Comparison of ENCODE assay signal across 1 cellular context in the genomic region with DNA sequence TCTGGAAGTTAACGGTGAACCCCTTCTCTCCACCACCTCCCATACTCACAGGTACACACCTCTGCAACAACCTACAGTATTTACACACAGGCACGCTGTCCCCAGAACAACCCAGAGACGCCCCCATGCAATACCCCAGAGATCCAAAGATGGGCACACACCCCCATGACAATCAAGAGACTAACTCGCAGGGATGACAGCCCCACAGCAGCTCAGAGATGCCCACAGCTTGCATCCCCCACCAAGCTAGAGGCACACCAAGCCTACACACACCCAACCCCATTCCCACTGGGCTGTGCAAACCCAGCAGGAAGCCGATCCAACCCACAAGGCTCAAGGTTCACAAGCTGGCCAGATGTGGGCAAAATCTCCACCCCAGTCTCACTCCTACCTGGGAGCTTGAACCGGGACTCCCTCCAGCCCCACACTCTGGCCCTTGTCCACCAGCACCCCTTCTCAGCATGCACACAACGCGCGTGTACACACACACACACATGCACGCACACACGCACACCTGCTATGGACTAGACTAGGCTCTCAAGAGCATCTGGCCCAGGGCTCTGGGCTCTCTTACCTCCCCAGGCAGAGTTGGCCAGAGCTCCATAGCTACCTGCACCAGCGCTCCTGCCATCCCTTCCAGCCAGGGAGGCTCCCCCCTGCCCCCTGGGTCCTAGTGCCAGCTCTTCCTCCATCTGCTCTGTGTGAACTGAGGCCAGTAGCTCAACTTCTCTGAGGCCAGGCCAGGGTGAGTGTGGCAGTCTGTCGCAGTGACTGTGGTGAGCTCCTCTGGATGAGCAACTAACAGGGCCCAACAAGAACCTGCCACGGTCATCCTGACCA.
A peak's percentile ranks its signal among the peaks of the same experiment; 100 is the strongest.
TF ChIP-seq lines count a peak whose summit lies in the region.

No MANE protein-coding gene starts in this region.

TF ChIP-seq in HepG2, 621 proteins besides CTCF, POLR2A, EP300 and RAD21 (continued from another document):
- TF ChIP-seq ZNF350 (CRISPR knock-in tag; IDR thresholded peaks at IDR 0.05; ENCODE audit: borderline replicate concordance, low read depth) = peak; percentile 32; the same call in 1 of the 2 replicates
- TF ChIP-seq, protein P1, sequence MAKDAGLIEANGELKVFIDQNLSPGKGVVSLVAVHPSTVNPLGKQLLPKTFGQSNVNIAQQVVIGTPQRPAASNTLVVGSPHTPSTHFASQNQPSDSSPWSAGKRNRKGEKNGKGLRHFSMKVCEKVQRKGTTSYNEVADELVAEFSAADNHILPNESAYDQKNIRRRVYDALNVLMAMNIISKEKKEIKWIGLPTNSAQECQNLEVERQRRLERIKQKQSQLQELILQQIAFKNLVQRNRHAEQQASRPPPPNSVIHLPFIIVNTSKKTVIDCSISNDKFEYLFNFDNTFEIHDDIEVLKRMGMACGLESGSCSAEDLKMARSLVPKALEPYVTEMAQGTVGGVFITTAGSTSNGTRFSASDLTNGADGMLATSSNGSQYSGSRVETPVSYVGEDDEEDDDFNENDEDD (CRISPR knock-in tag; IDR thresholded peaks at IDR 0.05; ENCODE audit: borderline replicate concordance) = no peak
- TF ChIP-seq, protein P2, sequence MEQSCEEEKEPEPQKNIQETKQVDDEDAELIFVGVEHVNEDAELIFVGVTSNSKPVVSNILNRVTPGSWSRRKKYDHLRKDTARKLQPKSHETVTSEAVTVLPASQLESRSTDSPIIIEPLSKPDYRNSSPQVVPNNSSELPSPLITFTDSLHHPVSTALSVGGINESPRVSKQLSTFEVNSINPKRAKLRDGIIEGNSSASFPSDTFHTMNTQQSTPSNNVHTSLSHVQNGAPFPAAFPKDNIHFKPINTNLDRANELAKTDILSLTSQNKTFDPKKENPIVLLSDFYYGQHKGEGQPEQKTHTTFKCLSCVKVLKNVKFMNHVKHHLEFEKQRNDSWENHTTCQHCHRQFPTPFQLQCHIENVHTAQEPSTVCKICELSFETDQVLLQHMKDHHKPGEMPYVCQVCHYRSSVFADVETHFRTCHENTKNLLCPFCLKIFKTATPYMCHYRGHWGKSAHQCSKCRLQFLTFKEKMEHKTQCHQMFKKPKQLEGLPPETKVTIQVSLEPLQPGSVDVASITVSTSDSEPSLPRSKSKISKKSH (CRISPR knock-in tag; IDR thresholded peaks at IDR 0.05; ENCODE audit: borderline replicate concordance) = no peak; the same call in 1 of the 2 replicates
- TF ChIP-seq TCF12 (IDR thresholded peaks at IDR 0.05) = no peak
- no peak for TF ChIP-seq TCF12 (CRISPR knock-in tag; IDR thresholded peaks at IDR 0.05)
- TF ChIP-seq SMAD9 (CRISPR knock-in tag; IDR thresholded peaks at IDR 0.05) = 0 out of 2 replicates have a peak, but pooled peaks have one; percentile 11
- TF ChIP-seq TEAD2 (CRISPR knock-in tag; IDR thresholded peaks at IDR 0.05) = no peak
- TF ChIP-seq SP2 (CRISPR knock-in tag; IDR thresholded peaks at IDR 0.05) = no peak
- no peak for TF ChIP-seq STAT5B (CRISPR knock-in tag; IDR thresholded peaks at IDR 0.05)
- no peak for TF ChIP-seq ZNF772 (CRISPR knock-in tag; IDR thresholded peaks at IDR 0.05)
- peak; percentile 67 for TF ChIP-seq AGO2 (optimal IDR thresholded peaks at IDR 0.05; ENCODE audit: low read depth, low read length)
- no peak for TF ChIP-seq ZBTB8A (CRISPR knock-in tag; IDR thresholded peaks at IDR 0.05; ENCODE audit: borderline replicate concordance, low read depth)
- TF ChIP-seq, protein P3, sequence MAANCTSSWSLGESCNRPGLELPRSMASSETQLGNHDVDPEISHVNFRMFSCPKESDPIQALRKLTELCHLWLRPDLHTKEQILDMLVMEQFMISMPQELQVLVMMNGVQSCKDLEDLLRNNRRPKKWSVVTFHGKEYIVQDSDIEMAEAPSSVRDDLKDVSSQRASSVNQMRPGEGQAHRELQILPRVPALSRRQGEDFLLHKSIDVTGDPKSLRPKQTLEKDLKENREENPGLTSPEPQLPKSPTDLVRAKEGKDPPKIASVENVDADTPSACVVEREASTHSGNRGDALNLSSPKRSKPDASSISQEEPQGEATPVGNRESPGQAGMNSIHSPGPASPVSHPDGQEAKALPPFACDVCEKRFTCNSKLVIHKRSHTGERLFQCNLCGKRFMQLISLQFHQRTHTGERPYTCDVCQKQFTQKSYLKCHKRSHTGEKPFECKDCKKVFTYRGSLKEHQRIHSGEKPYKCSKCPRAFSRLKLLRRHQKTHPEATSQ (CRISPR knock-in tag; IDR thresholded peaks at IDR 0.05; ENCODE audit: borderline replicate concordance) = no peak
- no peak for TF ChIP-seq KLF16 (CRISPR knock-in tag; IDR thresholded peaks at IDR 0.05)
- TF ChIP-seq, protein P4, sequence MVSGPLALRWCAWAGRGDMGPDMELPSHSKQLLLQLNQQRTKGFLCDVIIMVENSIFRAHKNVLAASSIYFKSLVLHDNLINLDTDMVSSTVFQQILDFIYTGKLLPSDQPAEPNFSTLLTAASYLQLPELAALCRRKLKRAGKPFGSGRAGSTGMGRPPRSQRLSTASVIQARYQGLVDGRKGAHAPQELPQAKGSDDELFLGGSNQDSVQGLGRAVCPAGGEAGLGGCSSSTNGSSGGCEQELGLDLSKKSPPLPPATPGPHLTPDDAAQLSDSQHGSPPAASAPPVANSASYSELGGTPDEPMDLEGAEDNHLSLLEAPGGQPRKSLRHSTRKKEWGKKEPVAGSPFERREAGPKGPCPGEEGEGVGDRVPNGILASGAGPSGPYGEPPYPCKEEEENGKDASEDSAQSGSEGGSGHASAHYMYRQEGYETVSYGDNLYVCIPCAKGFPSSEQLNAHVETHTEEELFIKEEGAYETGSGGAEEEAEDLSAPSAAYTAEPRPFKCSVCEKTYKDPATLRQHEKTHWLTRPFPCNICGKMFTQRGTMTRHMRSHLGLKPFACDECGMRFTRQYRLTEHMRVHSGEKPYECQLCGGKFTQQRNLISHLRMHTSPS (CRISPR knock-in tag; IDR thresholded peaks at IDR 0.05; ENCODE audit: low read depth) = peak; percentile 73; the same call in 1 of the 2 replicates
- TF ChIP-seq, protein P5, sequence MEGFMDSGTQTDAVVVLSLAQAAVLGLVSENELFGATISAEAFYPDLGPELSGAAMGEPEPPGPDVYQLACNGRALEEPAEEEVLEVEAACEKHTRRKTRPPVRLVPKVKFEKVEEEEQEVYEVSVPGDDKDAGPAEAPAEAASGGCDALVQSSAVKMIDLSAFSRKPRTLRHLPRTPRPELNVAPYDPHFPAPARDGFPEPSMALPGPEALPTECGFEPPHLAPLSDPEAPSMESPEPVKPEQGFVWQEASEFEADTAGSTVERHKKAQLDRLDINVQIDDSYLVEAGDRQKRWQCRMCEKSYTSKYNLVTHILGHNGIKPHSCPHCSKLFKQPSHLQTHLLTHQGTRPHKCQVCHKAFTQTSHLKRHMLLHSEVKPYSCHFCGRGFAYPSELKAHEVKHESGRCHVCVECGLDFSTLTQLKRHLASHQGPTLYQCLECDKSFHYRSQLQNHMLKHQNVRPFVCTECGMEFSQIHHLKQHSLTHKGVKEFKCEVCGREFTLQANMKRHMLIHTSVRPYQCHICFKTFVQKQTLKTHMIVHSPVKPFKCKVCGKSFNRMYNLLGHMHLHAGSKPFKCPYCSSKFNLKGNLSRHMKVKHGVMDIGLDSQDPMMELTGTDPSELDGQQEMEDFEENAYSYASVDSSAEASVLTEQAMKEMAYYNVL (CRISPR knock-in tag; IDR thresholded peaks at IDR 0.05; ENCODE audit: borderline replicate concordance) = peak; percentile 46; the same call in 1 of the 2 replicates
- TF ChIP-seq, protein P6, sequence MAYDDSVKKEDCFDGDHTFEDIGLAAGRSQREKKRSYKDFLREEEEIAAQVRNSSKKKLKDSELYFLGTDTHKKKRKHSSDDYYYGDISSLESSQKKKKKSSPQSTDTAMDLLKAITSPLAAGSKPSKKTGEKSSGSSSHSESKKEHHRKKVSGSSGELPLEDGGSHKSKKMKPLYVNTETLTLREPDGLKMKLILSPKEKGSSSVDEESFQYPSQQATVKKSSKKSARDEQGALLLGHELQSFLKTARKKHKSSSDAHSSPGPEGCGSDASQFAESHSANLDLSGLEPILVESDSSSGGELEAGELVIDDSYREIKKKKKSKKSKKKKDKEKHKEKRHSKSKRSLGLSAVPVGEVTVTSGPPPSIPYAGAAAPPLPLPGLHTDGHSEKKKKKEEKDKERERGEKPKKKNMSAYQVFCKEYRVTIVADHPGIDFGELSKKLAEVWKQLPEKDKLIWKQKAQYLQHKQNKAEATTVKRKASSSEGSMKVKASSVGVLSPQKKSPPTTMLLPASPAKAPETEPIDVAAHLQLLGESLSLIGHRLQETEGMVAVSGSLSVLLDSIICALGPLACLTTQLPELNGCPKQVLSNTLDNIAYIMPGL (CRISPR knock-in tag; IDR thresholded peaks at IDR 0.05; ENCODE audit: borderline replicate concordance in 1 of 2, low read depth in 1 of 2) = no peak
- TF ChIP-seq SPEN (CRISPR knock-in tag; IDR thresholded peaks at IDR 0.05; ENCODE audit: low read depth) = peak; percentile 67; the same call in 1 of the 2 replicates
- TF ChIP-seq DMAP1 (CRISPR knock-in tag; IDR thresholded peaks at IDR 0.05) = peak; percentile 37; the same call in 1 of the 2 replicates
- TF ChIP-seq ZNF749 (CRISPR knock-in tag; IDR thresholded peaks at IDR 0.05; ENCODE audit: borderline replicate concordance) = no peak
- no peak for TF ChIP-seq CCDC6 (CRISPR knock-in tag; IDR thresholded peaks at IDR 0.05)
- no peak for TF ChIP-seq ZNF468 (CRISPR knock-in tag; IDR thresholded peaks at IDR 0.05)
- TF ChIP-seq, protein P7, sequence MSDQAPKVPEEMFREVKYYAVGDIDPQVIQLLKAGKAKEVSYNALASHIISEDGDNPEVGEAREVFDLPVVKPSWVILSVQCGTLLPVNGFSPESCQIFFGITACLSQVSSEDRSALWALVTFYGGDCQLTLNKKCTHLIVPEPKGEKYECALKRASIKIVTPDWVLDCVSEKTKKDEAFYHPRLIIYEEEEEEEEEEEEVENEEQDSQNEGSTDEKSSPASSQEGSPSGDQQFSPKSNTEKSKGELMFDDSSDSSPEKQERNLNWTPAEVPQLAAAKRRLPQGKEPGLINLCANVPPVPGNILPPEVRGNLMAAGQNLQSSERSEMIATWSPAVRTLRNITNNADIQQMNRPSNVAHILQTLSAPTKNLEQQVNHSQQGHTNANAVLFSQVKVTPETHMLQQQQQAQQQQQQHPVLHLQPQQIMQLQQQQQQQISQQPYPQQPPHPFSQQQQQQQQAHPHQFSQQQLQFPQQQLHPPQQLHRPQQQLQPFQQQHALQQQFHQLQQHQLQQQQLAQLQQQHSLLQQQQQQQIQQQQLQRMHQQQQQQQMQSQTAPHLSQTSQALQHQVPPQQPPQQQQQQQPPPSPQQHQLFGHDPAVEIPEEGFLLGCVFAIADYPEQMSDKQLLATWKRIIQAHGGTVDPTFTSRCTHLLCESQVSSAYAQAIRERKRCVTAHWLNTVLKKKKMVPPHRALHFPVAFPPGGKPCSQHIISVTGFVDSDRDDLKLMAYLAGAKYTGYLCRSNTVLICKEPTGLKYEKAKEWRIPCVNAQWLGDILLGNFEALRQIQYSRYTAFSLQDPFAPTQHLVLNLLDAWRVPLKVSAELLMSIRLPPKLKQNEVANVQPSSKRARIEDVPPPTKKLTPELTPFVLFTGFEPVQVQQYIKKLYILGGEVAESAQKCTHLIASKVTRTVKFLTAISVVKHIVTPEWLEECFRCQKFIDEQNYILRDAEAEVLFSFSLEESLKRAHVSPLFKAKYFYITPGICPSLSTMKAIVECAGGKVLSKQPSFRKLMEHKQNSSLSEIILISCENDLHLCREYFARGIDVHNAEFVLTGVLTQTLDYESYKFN (CRISPR knock-in tag; conservative IDR thresholded peaks at IDR 0.05) = peak; percentile 67; the same call in 1 of the 2 replicates
- TF ChIP-seq GTF2F1 (IDR thresholded peaks at IDR 0.05; ENCODE audit: low read length) = no peak
- TF ChIP-seq JARID2 (CRISPR knock-in tag; IDR thresholded peaks at IDR 0.05; ENCODE audit: insufficient replicate concordance) = no peak
- no peak for TF ChIP-seq ATF7 (IDR thresholded peaks at IDR 0.05)
- TF ChIP-seq ATF7 (CRISPR knock-in tag; IDR thresholded peaks at IDR 0.05) = no peak
- TF ChIP-seq, protein P8, sequence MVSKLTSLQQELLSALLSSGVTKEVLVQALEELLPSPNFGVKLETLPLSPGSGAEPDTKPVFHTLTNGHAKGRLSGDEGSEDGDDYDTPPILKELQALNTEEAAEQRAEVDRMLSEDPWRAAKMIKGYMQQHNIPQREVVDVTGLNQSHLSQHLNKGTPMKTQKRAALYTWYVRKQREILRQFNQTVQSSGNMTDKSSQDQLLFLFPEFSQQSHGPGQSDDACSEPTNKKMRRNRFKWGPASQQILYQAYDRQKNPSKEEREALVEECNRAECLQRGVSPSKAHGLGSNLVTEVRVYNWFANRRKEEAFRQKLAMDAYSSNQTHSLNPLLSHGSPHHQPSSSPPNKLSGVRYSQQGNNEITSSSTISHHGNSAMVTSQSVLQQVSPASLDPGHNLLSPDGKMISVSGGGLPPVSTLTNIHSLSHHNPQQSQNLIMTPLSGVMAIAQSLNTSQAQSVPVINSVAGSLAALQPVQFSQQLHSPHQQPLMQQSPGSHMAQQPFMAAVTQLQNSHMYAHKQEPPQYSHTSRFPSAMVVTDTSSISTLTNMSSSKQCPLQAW (CRISPR knock-in tag; IDR thresholded peaks at IDR 0.05) = no peak
- TF ChIP-seq HNF4A (CRISPR knock-in tag; IDR thresholded peaks at IDR 0.05) = peak; percentile 86
- TF ChIP-seq THYN1 (CRISPR knock-in tag; IDR thresholded peaks at IDR 0.05; ENCODE audit: borderline replicate concordance, low read depth) = no peak
- no peak for TF ChIP-seq ELF1 (CRISPR knock-in tag; IDR thresholded peaks at IDR 0.05)
- TF ChIP-seq, protein P9, sequence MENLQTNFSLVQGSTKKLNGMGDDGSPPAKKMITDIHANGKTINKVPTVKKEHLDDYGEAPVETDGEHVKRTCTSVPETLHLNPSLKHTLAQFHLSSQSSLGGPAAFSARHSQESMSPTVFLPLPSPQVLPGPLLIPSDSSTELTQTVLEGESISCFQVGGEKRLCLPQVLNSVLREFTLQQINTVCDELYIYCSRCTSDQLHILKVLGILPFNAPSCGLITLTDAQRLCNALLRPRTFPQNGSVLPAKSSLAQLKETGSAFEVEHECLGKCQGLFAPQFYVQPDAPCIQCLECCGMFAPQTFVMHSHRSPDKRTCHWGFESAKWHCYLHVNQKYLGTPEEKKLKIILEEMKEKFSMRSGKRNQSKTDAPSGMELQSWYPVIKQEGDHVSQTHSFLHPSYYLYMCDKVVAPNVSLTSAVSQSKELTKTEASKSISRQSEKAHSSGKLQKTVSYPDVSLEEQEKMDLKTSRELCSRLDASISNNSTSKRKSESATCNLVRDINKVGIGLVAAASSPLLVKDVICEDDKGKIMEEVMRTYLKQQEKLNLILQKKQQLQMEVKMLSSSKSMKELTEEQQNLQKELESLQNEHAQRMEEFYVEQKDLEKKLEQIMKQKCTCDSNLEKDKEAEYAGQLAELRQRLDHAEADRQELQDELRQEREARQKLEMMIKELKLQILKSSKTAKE (CRISPR knock-in tag; IDR thresholded peaks at IDR 0.05; ENCODE audit: borderline replicate concordance) = no peak
- TF ChIP-seq ZNF260 (CRISPR knock-in tag; IDR thresholded peaks at IDR 0.05; ENCODE audit: borderline replicate concordance, low read depth) = no peak
- TF ChIP-seq, protein P10, sequence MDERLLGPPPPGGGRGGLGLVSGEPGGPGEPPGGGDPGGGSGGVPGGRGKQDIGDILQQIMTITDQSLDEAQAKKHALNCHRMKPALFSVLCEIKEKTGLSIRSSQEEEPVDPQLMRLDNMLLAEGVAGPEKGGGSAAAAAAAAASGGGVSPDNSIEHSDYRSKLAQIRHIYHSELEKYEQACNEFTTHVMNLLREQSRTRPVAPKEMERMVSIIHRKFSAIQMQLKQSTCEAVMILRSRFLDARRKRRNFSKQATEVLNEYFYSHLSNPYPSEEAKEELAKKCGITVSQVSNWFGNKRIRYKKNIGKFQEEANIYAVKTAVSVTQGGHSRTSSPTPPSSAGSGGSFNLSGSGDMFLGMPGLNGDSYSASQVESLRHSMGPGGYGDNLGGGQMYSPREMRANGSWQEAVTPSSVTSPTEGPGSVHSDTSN (CRISPR knock-in tag; IDR thresholded peaks at IDR 0.05) = no peak
- TF ChIP-seq KDM2A (CRISPR knock-in tag; IDR thresholded peaks at IDR 0.05; ENCODE audit: borderline replicate concordance, low read depth) = no peak
- 0 out of 2 replicates have a peak, but pooled peaks have one; percentile 21 for TF ChIP-seq ZNF792 (CRISPR knock-in tag; IDR thresholded peaks at IDR 0.05)
- no peak for TF ChIP-seq ZNF138 (CRISPR knock-in tag; IDR thresholded peaks at IDR 0.05; ENCODE audit: low read depth)
